Comparison of ENCODE assay signal across 8 cellular contexts in genomic region chr17:28057731-28058246, GRCh38. TPM values are rescaled to one million over a fixed set of nuclear protein-coding genes. Genes with fewer than 3 reads are reported as not detected.
DNase-seq lines count a peak whose midpoint lies in the region; ATAC-seq and TF ChIP-seq lines count a peak whose summit lies in the region.

No MANE protein-coding gene starts in this region.

- no peaks in the 10 kb centered on the region for H3K36me3 Mint-ChIP-seq in activated naive CD4-positive, alpha-beta T cell treated with anti-CD3 and anti-CD28 coated beads, Interleukin-2, amount 50 U/mL, for 72 hours
- H3K36me3 Mint-ChIP-seq in activated naive CD4-positive, alpha-beta T cell treated with anti-CD3 and anti-CD28 coated beads, Interleukin-2, amount 10 ng/mL, durations not matched to agents 7 days and 5 days = no peaks in the 10 kb centered on the region
- H3K36me3 Mint-ChIP-seq in activated B cell treated with CpG ODN at 0.5 μM for 24 hours (ENCODE audit: low read depth) = peaks cover 4% of the 10 kb centered on the region

- no peaks in the 10 kb centered on the region for H3K27me3 Mint-ChIP-seq in activated naive CD4-positive, alpha-beta T cell treated with anti-CD3 and anti-CD28 coated beads, Interleukin-2, amount 10 ng/mL, durations not matched to agents 7 days and 5 days
- no peaks in the 10 kb centered on the region for H3K27me3 Mint-ChIP-seq in activated B cell treated with CpG ODN at 0.5 μM for 24 hours

- no peaks in the 10 kb centered on the region for H3K9me3 ChIP-seq in osteoblast (ENCODE audit: low read depth, low read length)

- peak; percentile 59 to 91 for ATAC-seq in activated naive CD4-positive, alpha-beta T cell treated with anti-CD3 and anti-CD28 coated beads, Interleukin-2, amount 50 U/mL, for 72 hours
- ATAC-seq in HG03097 (IDR thresholded peaks at IDR 0.05; ENCODE audit: low FRiP score, unreplicated experiment) = peak; percentile 83
- peak; percentile 49 for ATAC-seq in activated B cell treated with CpG ODN at 0.5 μM for 24 hours (ENCODE audit: low read depth)

- H3K36me3 ChIP-seq in osteoblast (ENCODE audit: insufficient read depth, low read length) = no peaks in the 10 kb centered on the region

- no peak for TF ChIP-seq CTCF in activated B cell treated with CpG ODN at 0.5 μM for 24 hours (IDR thresholded peaks at IDR 0.05)
- no peak for TF ChIP-seq CTCF in osteoblast (IDR thresholded peaks at IDR 0.05; ENCODE audit: extremely low read depth, low read depth, low read length)

- H3K4me1 ChIP-seq in osteoblast (ENCODE audit: insufficient read depth, low read length) = peaks cover 11% of the 10 kb centered on the region

- no peaks in the 10 kb centered on the region for H3K27me3 ChIP-seq in osteoblast (ENCODE audit: insufficient read depth, low read length)

- no peak overlapping the region for H3K4me3 Mint-ChIP-seq in activated naive CD4-positive, alpha-beta T cell treated with anti-CD3 and anti-CD28 coated beads, Interleukin-2, amount 10 ng/mL, durations not matched to agents 7 days and 5 days
- no peak overlapping the region for H3K4me3 Mint-ChIP-seq in activated B cell treated with CpG ODN at 0.5 μM for 24 hours

- H3K9me3 Mint-ChIP-seq in activated naive CD4-positive, alpha-beta T cell treated with anti-CD3 and anti-CD28 coated beads, Interleukin-2, amount 50 U/mL, for 72 hours = no peaks in the 10 kb centered on the region
- H3K9me3 Mint-ChIP-seq in activated naive CD4-positive, alpha-beta T cell treated with anti-CD3 and anti-CD28 coated beads, Interleukin-2, amount 10 ng/mL, durations not matched to agents 7 days and 5 days = no peaks in the 10 kb centered on the region
- H3K9me3 Mint-ChIP-seq in activated B cell treated with CpG ODN at 0.5 μM for 24 hours = no peaks in the 10 kb centered on the region

- H3K27ac Mint-ChIP-seq in activated naive CD4-positive, alpha-beta T cell treated with anti-CD3 and anti-CD28 coated beads, Interleukin-2, amount 50 U/mL, for 72 hours = peak overlapping the region in 1 of 2 donors; percentile 98
- no peak overlapping the region for H3K27ac Mint-ChIP-seq in activated naive CD4-positive, alpha-beta T cell treated with anti-CD3 and anti-CD28 coated beads, Interleukin-2, amount 10 ng/mL, durations not matched to agents 7 days and 5 days
- peak overlapping the region; percentile 53 for H3K27ac Mint-ChIP-seq in activated B cell treated with CpG ODN at 0.5 μM for 24 hours

- H3K4me3 ChIP-seq in osteoblast (ENCODE audit: insufficient read depth, low read length) = no peak overlapping the region

- peaks cover 85% of the 10 kb centered on the region for H3K79me2 ChIP-seq in osteoblast (ENCODE audit: insufficient read depth, low read length)

- peaks cover 34% of the 10 kb centered on the region for H4K20me1 ChIP-seq in osteoblast (ENCODE audit: insufficient read depth, low read length)

- CTCF ChIA-PET in activated naive CD4-positive, alpha-beta T cell treated with anti-CD3 and anti-CD28 coated beads, Interleukin-2, amount 10 ng/mL, durations not matched to agents 7 days and 5 days (lab: Charles Lee) = no interaction called here
- CTCF ChIA-PET in activated B cell treated with CpG ODN at 0.5 μM for 24 hours (lab: Charles Lee) = interaction anchor here (0.6 kb wide), 1 partner anchor 12 kb away, joined by 3 read pairs; no protein-coding TSS in a partner anchor

- peaks cover 4% of the 10 kb centered on the region for H3K4me1 Mint-ChIP-seq in activated naive CD4-positive, alpha-beta T cell treated with anti-CD3 and anti-CD28 coated beads, Interleukin-2, amount 10 ng/mL, durations not matched to agents 7 days and 5 days
- H3K4me1 Mint-ChIP-seq in activated B cell treated with CpG ODN at 0.5 μM for 24 hours = peaks cover 45% of the 10 kb centered on the region

- H3K27ac ChIP-seq in osteoblast (ENCODE audit: low read depth, low read length) = peak overlapping the region; percentile 53

- intact Hi-C loops in activated B cell treated with CpG ODN at 0.5 μM for 24 hours (cut with micrococcal nuclease) = loop anchor here (2.0 kb wide), 1 partner anchor 15 kb away; no protein-coding TSS in a partner anchor

- peak overlapping the region; percentile 9 for H3K4me2 ChIP-seq in osteoblast (ENCODE audit: insufficient read depth, low read length)

- POLR2A ChIA-PET in activated B cell treated with CpG ODN at 0.5 μM for 24 hours (lab: Charles Lee) = interaction anchor here (1.7 kb wide), 1 partner anchor 16 kb away, joined by 4 read pairs; no protein-coding TSS in a partner anchor

- DNase-seq in activated naive CD4-positive, alpha-beta T cell treated with anti-CD3 and anti-CD28 coated beads, Interleukin-2, amount 50 U/mL, for 72 hours (ENCODE audit: low spot score in 2 of 2) = no peak
- DNase-seq in activated naive CD4-positive, alpha-beta T cell treated with anti-CD3 and anti-CD28 coated beads, Interleukin-2, amount 10 ng/mL, durations not matched to agents 7 days and 5 days = no peak
- DNase-seq in activated B cell treated with CpG ODN at 0.5 μM for 24 hours (no peak), osteoblast (ENCODE audit: insufficient read length, low spot score, missing footprints) (no peak), NCI-H524 treated with DMSO at 0.1 percent for 48 hours (lab: John Stamatoyannopoulos, UW) (no peak), SW480 (ENCODE audit: low spot score) (no peak), NCI-H1092 (lab: John Stamatoyannopoulos, UW) (no peak)

- H2AFZ ChIP-seq in osteoblast (ENCODE audit: low read length) = no peak overlapping the region

RNA-seq across cellular contexts. Expression of gene NLK, which starts 15.3 kb away (rescaled TPM):
- total RNA-seq in activated naive CD4-positive, alpha-beta T cell treated with anti-CD3 and anti-CD28 coated beads, Interleukin-2, amount 50 U/mL, for 72 hours = 10 to 100 TPM in 1 of 2 donors, 1 to 10 TPM in 1; 8.3 to 10.0 TPM
- 19.4 and 24.6 TPM in 2 replicates for total RNA-seq in activated B cell treated with CpG ODN at 0.5 μM for 24 hours
- total RNA-seq in osteoblast = 10.5 and 16.8 TPM in 2 replicates
